In genomic region chr2:26772064-26773001, GRCh38 we compare ENCODE assay signal across 7 cellular contexts. TPM values are rescaled to one million over a fixed set of nuclear protein-coding genes. Genes with fewer than 3 reads are reported as not detected.
DNase-seq lines count a peak whose midpoint lies in the region; ATAC-seq lines count a peak whose summit lies in the region.

No MANE protein-coding gene starts in this region.

- ATAC-seq in HG03342 (IDR thresholded peaks at IDR 0.05; ENCODE audit: unreplicated experiment) (no peak), HG03354 (IDR thresholded peaks at IDR 0.05; ENCODE audit: poor library complexity, severe bottlenecking, unreplicated experiment) (no peak)

- peak overlapping the region; percentile 37 for H3K27ac ChIP-seq in effector memory CD4-positive, alpha-beta T cell (ENCODE audit: insufficient read depth, low read length, poor library complexity, severe bottlenecking)

- H3K4me3 ChIP-seq in effector memory CD4-positive, alpha-beta T cell (ENCODE audit: insufficient read depth, low read depth, low read length, poor library complexity, severe bottlenecking): no peak overlapping the region

- peaks cover 22% of the 10 kb centered on the region for H3K36me3 ChIP-seq in effector memory CD4-positive, alpha-beta T cell (ENCODE audit: control insufficient read depth, insufficient read depth, low read length)

- H3K9me3 ChIP-seq in effector memory CD4-positive, alpha-beta T cell (ENCODE audit: control insufficient read depth, low read length): no peaks in the 10 kb centered on the region

- H3K4me1 ChIP-seq in effector memory CD4-positive, alpha-beta T cell (ENCODE audit: control insufficient read depth, insufficient read depth, low read length, poor library complexity, severe bottlenecking): peaks cover 11% of the 10 kb centered on the region

- DNase-seq in HT1080 (ENCODE audit: low read depth) (peak; percentile 50), RKO (ENCODE audit: low spot score) (peak; percentile 65), mucosa of gallbladder (ENCODE audit: low spot score) (peak; percentile 95), NOMO-1 (lab: John Stamatoyannopoulos, UW; ENCODE audit: unreplicated experiment in 2 of 2) (no peak)
- no peak for DNase-seq in effector memory CD4-positive, alpha-beta T cell

- no peaks in the 10 kb centered on the region for H3K27me3 ChIP-seq in effector memory CD4-positive, alpha-beta T cell (replicated peaks; ENCODE audit: control insufficient read depth, insufficient read depth, low read length, poor library complexity, severe bottlenecking)

RNA-seq across cellular contexts. Expression of gene SLC35F6, which starts 8.2 kb away (rescaled TPM):
- total RNA-seq in HT1080 (2014; rRNA removed; shearing (Covaris generic)): 19.3 and 24.7 TPM in 2 replicates
- polyA plus RNA-seq in HT1080 (2015; cell fraction: cytosol; rRNA removed): 23.2 and 23.9 TPM in 2 replicates
- 15.6 and 18.1 TPM in 2 replicates for polyA plus RNA-seq in HT1080 (2015; cell fraction: nucleus; rRNA removed)
- 33.0 TPM for total RNA-seq in mucosa of gallbladder

RNA-seq across cellular contexts. Expression of gene CENPA, which starts 13.5 kb away (rescaled TPM):
- total RNA-seq in HT1080 (2014; rRNA removed; shearing (Covaris generic)): 29.3 and 42.8 TPM in 2 replicates
- 33.3 and 37.8 TPM in 2 replicates for polyA plus RNA-seq in HT1080 (2015; cell fraction: cytosol; rRNA removed)
- polyA plus RNA-seq in HT1080 (2015; cell fraction: nucleus; rRNA removed): 19.5 and 23.0 TPM in 2 replicates
- total RNA-seq in mucosa of gallbladder: 1.3 TPM

Comparison
In these comparisons a context has a peak if more than half of its experiments do, and no peak if none do; other contexts are left out.
1. DNase-seq: peak in HT1080 (single experiment), RKO (single experiment) and mucosa of gallbladder (single experiment); none in effector memory CD4-positive, alpha-beta T cell (0 of 3) and NOMO-1 (0 of 2).
2. RNA of gene CENPA, which starts 13.5 kb away (total RNA-seq): 29.3 to 42.8 TPM in HT1080; 1.3 TPM in mucosa of gallbladder (single experiment); every median in the first group is over 10 times any median in the second.